Comparison of ENCODE assay signal across 15 cellular contexts in genomic region chr3:34948431-34948971, GRCh38.
A peak's percentile ranks its signal among the peaks of the same experiment; 100 is the strongest.
DNase-seq lines count a peak whose midpoint lies in the region; ATAC-seq, FAIRE-seq and TF ChIP-seq lines count a peak whose summit lies in the region.
"Had no signal": no experiment of that assay in that cellular context is flagged by ENCODE, and none has a peak within 500 bp of the region (broad histone marks: within the 10 kb centered on the region; RNA-seq: fewer than 3 reads in every experiment).

No MANE protein-coding gene starts in this region.

- no peak for DNase-seq in left ventricle myocardium inferior
- DNase-seq in left cardiac atrium, result no peak
- peak; percentile 5 for DNase-seq in bronchial epithelial cell (ENCODE audit: low read depth)
- peak; percentile 16 for DNase-seq in kidney glomerular epithelial cell (lab: John Stamatoyannopoulos, UW)
- DNase-seq in GM19238 (ENCODE audit: insufficient read length, low spot score), result no peak
- DNase-seq in body of pancreas, result no peak
- DNase-seq in NCI-H526 treated with DMSO at 0.1 percent for 48 hours (lab: John Stamatoyannopoulos, UW), result no peak
- no peak for DNase-seq in GM10266 (ENCODE audit: extremely low spot score)
- DNase-seq: MM.1S, NCI-H1105 treated with DMSO at 0.1 percent for 48 hours, NCI-H187, NCI-H774 had no signal

- no peaks in the 10 kb centered on the region for H3K27me3 ChIP-seq in left ventricle myocardium inferior (ENCODE audit: low read depth)
- no peaks in the 10 kb centered on the region for H3K27me3 ChIP-seq in bronchial epithelial cell (ENCODE audit: control insufficient read depth, insufficient read depth, low read length)
- no peaks in the 10 kb centered on the region for H3K27me3 ChIP-seq in body of pancreas

- H3K4me3 ChIP-seq in left ventricle myocardium inferior (no peak overlapping the region), bronchial epithelial cell (ENCODE audit: low read depth, low read length) (no peak overlapping the region), body of pancreas (no peak overlapping the region)

- H3K4me1 ChIP-seq in left ventricle myocardium inferior (peaks cover 12% of the 10 kb centered on the region), body of pancreas (no peaks in the 10 kb centered on the region)

- FAIRE-seq in bronchial epithelial cell (lab: Jason Lieb, UNC), result no peak
- FAIRE-seq: GM18507 had no signal

- intact Hi-C loops in left ventricle myocardium inferior (cut with micrococcal nuclease) (no loop called here), left cardiac atrium (cut with DNase I) (no loop called here), body of pancreas (cut with DNase I) (no loop called here)

- no peaks in the 10 kb centered on the region for H3K36me3 ChIP-seq in left ventricle myocardium inferior
- H3K36me3 ChIP-seq in bronchial epithelial cell (ENCODE audit: control insufficient read depth, insufficient read depth, low read length), result no peaks in the 10 kb centered on the region
- H3K36me3 ChIP-seq in body of pancreas (replicated peaks in 1 of 2; ENCODE audit: insufficient read depth in 1 of 2, low read depth in 2 of 2), result no peaks in the 10 kb centered on the region

- H3K9me3 ChIP-seq in left ventricle myocardium inferior (replicated peaks), result peaks cover 26% of the 10 kb centered on the region
- H3K9me3 ChIP-seq in body of pancreas, result no peaks in the 10 kb centered on the region

- H3K27ac ChIP-seq in left ventricle myocardium inferior (replicated peaks) (peak overlapping the region; percentile 33), body of pancreas (no peak overlapping the region)
- H3K27ac ChIP-seq: 22Rv1, C4-2B had no signal

- TF ChIP-seq POLR2A in body of pancreas (IDR thresholded peaks at IDR 0.05), result no peak

- no peak for TF ChIP-seq CTCF in left ventricle myocardium inferior (IDR thresholded peaks at IDR 0.05; ENCODE audit: borderline replicate concordance)
- TF ChIP-seq CTCF in bronchial epithelial cell (IDR thresholded peaks at IDR 0.05; ENCODE audit: insufficient read depth, low read length, severe bottlenecking), result no peak
- TF ChIP-seq CTCF in body of pancreas (IDR thresholded peaks at IDR 0.05), result no peak
- TF ChIP-seq CTCF in GM10266 (IDR thresholded peaks at IDR 0.05; ENCODE audit: control insufficient read depth, insufficient read depth, low read depth, missing control alignments), result no peak

- WGBS in body of pancreas, 2 donors, result 50 to 65% methylated on average over 1 of the region's 1 CpG

- no peak for ATAC-seq in left cardiac atrium
- ATAC-seq in body of pancreas, result no peak

Comparison
In these comparisons a context has a peak if more than half of its experiments do, and no peak if none do; other contexts are left out.
1. DNase-seq: peak in bronchial epithelial cell (single experiment) and kidney glomerular epithelial cell (single experiment); none in left ventricle myocardium inferior (single experiment), left cardiac atrium (single experiment), GM19238 (single experiment), body of pancreas (0 of 4), NCI-H526 treated with DMSO at 0.1 percent for 48 hours (single experiment) and GM10266 (single experiment).